20 cellular contexts compared by ENCODE assay signal in genomic region chr3:86958534-86958933, GRCh38. TPM values are rescaled to one million over a fixed set of nuclear protein-coding genes. Genes with fewer than 3 reads are reported as not detected.
A peak's percentile ranks its signal among the peaks of the same experiment; 100 is the strongest.
DNase-seq lines count a peak whose midpoint lies in the region; ATAC-seq and TF ChIP-seq lines count a peak whose summit lies in the region.
"Had no signal": no experiment of that assay in that cellular context is flagged by ENCODE, and none has a peak within 500 bp of the region (broad histone marks: within the 10 kb centered on the region; RNA-seq: fewer than 3 reads in every experiment).

No MANE protein-coding gene starts in this region.

- no peak overlapping the region for H4K91ac ChIP-seq in trophoblast cell (ENCODE audit: low read depth, low read length)

- no peaks in the 10 kb centered on the region for H3K27me3 Mint-ChIP-seq in WTC11 (ENCODE audit: low read depth)
- H3K27me3 Mint-ChIP-seq: IgD-negative memory B cell; natural killer cell treated with Interleukin-12 subunit alpha and Interleukin-12 subunit beta and Interleukin-15 and Interleukin-18, amount 100 ng/mL, for 72 hours had no signal

- H2AK5ac ChIP-seq in trophoblast cell (ENCODE audit: low read length): no peak overlapping the region

- no peak overlapping the region for H4K8ac ChIP-seq in trophoblast cell (ENCODE audit: low read depth, low read length)

- H4K12ac ChIP-seq in trophoblast cell (ENCODE audit: low read depth, low read length): no peak overlapping the region

- H3K9ac ChIP-seq in GM23248: no peak overlapping the region
- H3K9ac ChIP-seq in trophoblast cell (ENCODE audit: low read length): no peak overlapping the region

- peak overlapping the region; percentile 64 for H3K27ac ChIP-seq in GM23248
- H3K27ac ChIP-seq in trophoblast cell (ENCODE audit: low read depth, low read length): no peak overlapping the region
- H3K27ac ChIP-seq: heart left ventricle, right atrium auricular region, tibial artery, WERI-Rb-1 had no signal

- no peaks in the 10 kb centered on the region for H3K9me3 Mint-ChIP-seq in WTC11

- H2BK120ac ChIP-seq in trophoblast cell (ENCODE audit: insufficient read depth, low read length, poor library complexity): no peak overlapping the region

- H3K4ac ChIP-seq in trophoblast cell (ENCODE audit: low read depth, low read length): no peak overlapping the region

- CTCF ChIA-PET in WTC11 (lab: Charles Lee): no interaction called here

- H4K20me1 ChIP-seq in GM23248 (ENCODE audit: insufficient read depth): 0 out of 2 replicates have a peak, but pooled peaks cover 4% of the 10 kb centered on the region

- H3K79me1 ChIP-seq in trophoblast cell (ENCODE audit: low read length): no peaks in the 10 kb centered on the region

- TF ChIP-seq CTCF in WTC11 (IDR thresholded peaks at IDR 0.05) (no peak), omental fat pad (IDR thresholded peaks at IDR 0.05) (no peak)

- H3K36me3 Mint-ChIP-seq in WTC11: no peaks in the 10 kb centered on the region
- H3K36me3 Mint-ChIP-seq: IgD-negative memory B cell; natural killer cell treated with Interleukin-12 subunit alpha and Interleukin-12 subunit beta and Interleukin-15 and Interleukin-18, amount 100 ng/mL, for 72 hours had no signal

- no peak overlapping the region for H2BK5ac ChIP-seq in trophoblast cell (ENCODE audit: low read depth, low read length, poor library complexity)

- no peaks in the 10 kb centered on the region for H3K27me3 ChIP-seq in GM23248 (replicated peaks; ENCODE audit: insufficient read depth)
- H3K27me3 ChIP-seq in trophoblast cell (ENCODE audit: insufficient read depth, low read length): no peaks in the 10 kb centered on the region
- H3K27me3 ChIP-seq: heart left ventricle, right atrium auricular region, tibial artery had no signal

- 0 to 10% methylated on average over 1 of the region's 1 CpG for WGBS in GM23248 (ENCODE audit: low coverage in 1 of 2, low lambda C conversion rate in 2 of 2, missing lambda C conversion rate in 2 of 2), 2 experiments
- WGBS in trophoblast cell (ENCODE audit: extremely low coverage, insufficient coverage, insufficient read length): no CpG with 5 or more reads among the region's 1 CpG

- no peak overlapping the region for H3K14ac ChIP-seq in trophoblast cell (ENCODE audit: low read length)

- no peak overlapping the region for H2AFZ ChIP-seq in GM23248
- H2AFZ ChIP-seq in trophoblast cell (ENCODE audit: insufficient read depth, low read length, poor library complexity): no peak overlapping the region

- H3K4me3 Mint-ChIP-seq in WTC11: no peak overlapping the region
- H3K4me3 Mint-ChIP-seq: IgD-negative memory B cell; natural killer cell treated with Interleukin-12 subunit alpha and Interleukin-12 subunit beta and Interleukin-15 and Interleukin-18, amount 100 ng/mL, for 72 hours had no signal

- H3K36me3 ChIP-seq in GM23248 (ENCODE audit: low read depth) (peaks cover 78% of the 10 kb centered on the region), trophoblast cell (ENCODE audit: control insufficient read depth in 1 of 2, insufficient read depth in 2 of 2, low read length in 2 of 2) (no peaks in the 10 kb centered on the region)
- H3K36me3 ChIP-seq: right atrium auricular region, tibial artery, WERI-Rb-1 had no signal

- H3K79me2 ChIP-seq in GM23248 (ENCODE audit: insufficient read depth) (peaks cover 98% of the 10 kb centered on the region), trophoblast cell (ENCODE audit: control insufficient read depth, insufficient read depth, low read length, poor library complexity) (no peaks in the 10 kb centered on the region)

- H3K4me1 ChIP-seq in GM23248 (ENCODE audit: insufficient read depth) (peaks cover 88% of the 10 kb centered on the region), trophoblast cell (ENCODE audit: control insufficient read depth in 1 of 2, insufficient read depth in 2 of 2, low read length in 2 of 2) (peaks cover 3 to 4% of the 10 kb centered on the region in 2 experiments)
- H3K4me1 ChIP-seq: right atrium auricular region had no signal

- POLR2A ChIA-PET in WTC11 (lab: Charles Lee): interaction anchor here (0.9 to 1.0 kb wide), 2 partner anchors 24 to 269 kb away, joined by 3 read pairs; partner anchors contain the start of gene CHMP2B

- no peaks in the 10 kb centered on the region for H3K9me3 ChIP-seq in GM23248 (ENCODE audit: low read depth)
- H3K9me3 ChIP-seq in trophoblast cell (ENCODE audit: insufficient read depth, low read depth, low read length): no peaks in the 10 kb centered on the region
- H3K9me3 ChIP-seq: heart left ventricle, right atrium auricular region, tibial artery had no signal

- no peak overlapping the region for H3K23ac ChIP-seq in trophoblast cell (ENCODE audit: low read length)

- H3K18ac ChIP-seq in trophoblast cell (ENCODE audit: low read length): no peak overlapping the region

- H3K4me2 ChIP-seq in GM23248 (ENCODE audit: unreplicated experiment) (peak overlapping the region; percentile 62), trophoblast cell (ENCODE audit: low read length) (no peak overlapping the region)

- ATAC-seq in WTC11: peak; percentile 41
- ATAC-seq in omental fat pad (ENCODE audit: low FRiP score): no peak
- ATAC-seq: heart left ventricle; natural killer cell treated with Interleukin-12 subunit alpha and Interleukin-12 subunit beta and Interleukin-15 and Interleukin-18, amount 100 ng/mL, for 72 hours had no signal

- peaks cover 94% of the 10 kb centered on the region for H3F3A ChIP-seq in GM23248 (ENCODE audit: insufficient read depth)

- DNase-seq in GM23248: peak; percentile 90
- DNase-seq in WTC11 (ENCODE audit: low spot score): no peak
- peak; percentile 72 for DNase-seq in fibroblast of the conjunctiva (ENCODE audit: low read depth)
- DNase-seq in trophoblast cell: peak; percentile 48 to 78
- no peak for DNase-seq in OCI-M2 (lab: John Stamatoyannopoulos, UW; ENCODE audit: unreplicated experiment)
- no peak for DNase-seq in putamen (ENCODE audit: low spot score)
- DNase-seq in omental fat pad (ENCODE audit: low spot score): no peak
- DNase-seq: activated gamma-delta T cell; effector CD8-positive, alpha-beta T cell; heart left ventricle; NCI-H1105; NCI-H345; OCI-M1; tibial artery; WERI-Rb-1 had no signal

- H3K4me3 ChIP-seq in GM23248: no peak overlapping the region; the same call in 1 of the 2 replicates
- H3K4me3 ChIP-seq in trophoblast cell (ENCODE audit: low read depth, low read length): no peak overlapping the region
- H3K4me3 ChIP-seq: heart left ventricle, right atrium auricular region, tibial artery had no signal

- H3K27ac Mint-ChIP-seq in WTC11: no peak overlapping the region
- H3K27ac Mint-ChIP-seq: IgD-negative memory B cell; natural killer cell treated with Interleukin-12 subunit alpha and Interleukin-12 subunit beta and Interleukin-15 and Interleukin-18, amount 100 ng/mL, for 72 hours had no signal

- peaks cover 25% of the 10 kb centered on the region for H3K4me1 Mint-ChIP-seq in WTC11
- H3K4me1 Mint-ChIP-seq: IgD-negative memory B cell had no signal

- in situ Hi-C loops in GM23248 (cut with MboI): loop anchor here (10.0 kb wide), 1 partner anchor 126 kb away; no protein-coding TSS in a partner anchor

- H2BK12ac ChIP-seq in trophoblast cell (ENCODE audit: low read length): no peak overlapping the region

- no peaks in the 10 kb centered on the region for H3K9me2 ChIP-seq in GM23248 (ENCODE audit: insufficient read depth)

TF ChIP-seq in WTC11, 78 proteins besides CTCF, POLR2A, EP300 and RAD21 (continues in another document):
- TF ChIP-seq NR1H2 (CRISPR knock-in tag; IDR thresholded peaks at IDR 0.05) (no peak), E2F4 (CRISPR knock-in tag; IDR thresholded peaks at IDR 0.05; ENCODE audit: borderline replicate concordance, low read depth) (no peak), NR3C1 (CRISPR knock-in tag; conservative IDR thresholded peaks at IDR 0.05; ENCODE audit: low read depth) (no peak), TEAD1 (CRISPR knock-in tag; IDR thresholded peaks at IDR 0.05) (no peak), ATF6 (CRISPR knock-in tag; IDR thresholded peaks at IDR 0.05) (no peak)

RNA-seq across cellular contexts. Expression of gene VGLL3, which starts 32.4 kb away (rescaled TPM):
- total RNA-seq in GM23248 (2014; rRNA removed; shearing (Covaris generic)): 179 and 213 TPM in 2 replicates
- 80.5 and 85.4 TPM in 2 replicates for polyA plus RNA-seq in GM23248 (2016; fragmentation: Nextera tagmentation; extraction: Ambion mirVana)
- total RNA-seq in WTC11 (2021) (6.1 to 10.4 TPM (median 6.9 TPM) in 3 replicates), omental fat pad (10 to 100 TPM; 36.9 to 99.6 (median 70.9) TPM)
- 44.9 and 47.0 TPM in 2 replicates for polyA plus RNA-seq in trophoblast cell (2013)
- total RNA-seq: activated CD8-positive, alpha-beta memory T cell treated with anti-CD3 and anti-CD28 coated beads for 36 hours; G401; natural killer cell treated with Interleukin-12 subunit alpha and Interleukin-12 subunit beta and Interleukin-15 and Interleukin-18, amount 100 ng/mL, for 72 hours had no signal
- polyA plus RNA-seq: IgD-negative memory B cell had no signal

Comparison
In these comparisons a context has a peak if more than half of its experiments do, and no peak if none do; other contexts are left out.
1. DNase-seq: peak in GM23248 (single experiment), fibroblast of the conjunctiva (single experiment) and trophoblast cell (2 of 2); none in WTC11 (single experiment), OCI-M2 (single experiment), putamen (single experiment) and omental fat pad (single experiment).